In genomic region chr2:150171065-150171548, GRCh38 we compare ENCODE assay signal across 24 cellular contexts.
"Had no signal": no experiment of that assay in that cellular context is flagged by ENCODE, and none has a peak within 500 bp of the region (broad histone marks: within the 10 kb centered on the region; RNA-seq: fewer than 3 reads in every experiment).

No MANE protein-coding gene starts in this region.

- H3K4me1 ChIP-seq: colonic mucosa, neural progenitor cell, parathyroid adenoma had no signal

- H3K36me3 ChIP-seq: colonic mucosa, gastroesophageal sphincter, heart left ventricle, left lung, neural progenitor cell, vagina had no signal

- H3K27me3 ChIP-seq: colonic mucosa, foreskin keratinocyte, gastroesophageal sphincter, heart left ventricle, hepatocyte, left lung, neural progenitor cell, vagina had no signal

- ATAC-seq: esophagus mucosa; foreskin keratinocyte; gastroesophageal sphincter; heart left ventricle; left cardiac atrium; left lung; naive thymus-derived CD4-positive, alpha-beta T cell; sciatic nerve; stimulated activated effector memory CD8-positive, alpha-beta T cell treated with anti-CD3 and anti-CD28 coated beads, Interleukin-12 subunit alpha, Interleukin-12 subunit beta, amount 100 ng/mL, for 72 hours had no signal

- H3K27ac ChIP-seq: colonic mucosa, epithelial cell of prostate, foreskin keratinocyte, gastroesophageal sphincter, heart left ventricle, hepatocyte, left lung, neural progenitor cell, parathyroid adenoma, vagina had no signal

- DNase-seq: colonic mucosa; effector CD8-positive, alpha-beta T cell; endodermal cell; foreskin keratinocyte; left cardiac atrium; mesendoderm; midbrain; naive thymus-derived CD4-positive, alpha-beta T cell; stimulated activated CD4-positive, alpha-beta T cell treated with anti-CD3 and anti-CD28 coated beads, Interleukin-2, amount 100 ng/mL, for 24 hours; stimulated activated CD4-positive, alpha-beta T cell treated with anti-CD3 and anti-CD28 coated beads, Interleukin-4, amount 100 ng/mL, for 24 hours; stimulated activated naive CD4-positive, alpha-beta T cell treated with Interleukin-2 at 50 U/mL for 16 hours; trophoblast cell had no signal

- H3K9me3 ChIP-seq: colonic mucosa, gastroesophageal sphincter, heart left ventricle, vagina had no signal

- H3K4me3 ChIP-seq: colonic mucosa, gastroesophageal sphincter, heart left ventricle, hepatocyte, left lung, neural progenitor cell, smooth muscle cell, vagina had no signal
